Comparison of ENCODE assay signal across 13 cellular contexts in genomic region chr20:31917962-31918412, GRCh38. TPM values are rescaled to one million over a fixed set of nuclear protein-coding genes. Genes with fewer than 3 reads are reported as not detected.
"Had no signal": no experiment of that assay in that cellular context is flagged by ENCODE, and none has a peak within 500 bp of the region (broad histone marks: within the 10 kb centered on the region; RNA-seq: fewer than 3 reads in every experiment).

No MANE protein-coding gene starts in this region.

RNA-seq across cellular contexts. Expression of gene TTLL9, which starts 47.6 kb away (rescaled TPM):
- total RNA-seq: activated CD8-positive, alpha-beta memory T cell treated with anti-CD3 and anti-CD28 coated beads for 36 hours; activated T-cell treated with anti-CD3 and anti-CD28 coated beads, Interleukin-2, amount 50 U/mL, for 72 hours; gastrocnemius medialis; mononuclear cell; psoas muscle; T-helper 1 cell treated with Interleukin-12 subunit alpha and Interleukin-12 subunit beta and Interleukin-4 antibody, amounts not matched to agents 30 ng/mL and 1 ng/mL, for 36 hours; thoracic aorta had no signal

RNA-seq across cellular contexts. Expression of gene DUSP15, which starts 47.7 kb away (rescaled TPM):
- total RNA-seq: activated CD8-positive, alpha-beta memory T cell treated with anti-CD3 and anti-CD28 coated beads for 36 hours; activated T-cell treated with anti-CD3 and anti-CD28 coated beads, Interleukin-2, amount 50 U/mL, for 72 hours; mononuclear cell; T-helper 1 cell treated with Interleukin-12 subunit alpha and Interleukin-12 subunit beta and Interleukin-4 antibody, amounts not matched to agents 30 ng/mL and 1 ng/mL, for 36 hours had no signal
- polyA plus RNA-seq: mammary epithelial cell had no signal

RNA-seq across cellular contexts. Expression of gene XKR7, which starts 50.0 kb away (rescaled TPM):
- total RNA-seq: activated T-cell treated with anti-CD3 and anti-CD28 coated beads, Interleukin-2, amount 50 U/mL, for 72 hours; aorta; esophagus mucosa; gastrocnemius medialis; left ventricle myocardium inferior; mammary epithelial cell; osteocyte; right cardiac atrium; T-helper 1 cell treated with Interleukin-12 subunit alpha and Interleukin-12 subunit beta and Interleukin-4 antibody, amounts not matched to agents 30 ng/mL and 1 ng/mL, for 36 hours; thoracic aorta had no signal
- polyA plus RNA-seq: mammary epithelial cell had no signal
